1 cellular context compared by ENCODE assay signal in the genomic region with DNA sequence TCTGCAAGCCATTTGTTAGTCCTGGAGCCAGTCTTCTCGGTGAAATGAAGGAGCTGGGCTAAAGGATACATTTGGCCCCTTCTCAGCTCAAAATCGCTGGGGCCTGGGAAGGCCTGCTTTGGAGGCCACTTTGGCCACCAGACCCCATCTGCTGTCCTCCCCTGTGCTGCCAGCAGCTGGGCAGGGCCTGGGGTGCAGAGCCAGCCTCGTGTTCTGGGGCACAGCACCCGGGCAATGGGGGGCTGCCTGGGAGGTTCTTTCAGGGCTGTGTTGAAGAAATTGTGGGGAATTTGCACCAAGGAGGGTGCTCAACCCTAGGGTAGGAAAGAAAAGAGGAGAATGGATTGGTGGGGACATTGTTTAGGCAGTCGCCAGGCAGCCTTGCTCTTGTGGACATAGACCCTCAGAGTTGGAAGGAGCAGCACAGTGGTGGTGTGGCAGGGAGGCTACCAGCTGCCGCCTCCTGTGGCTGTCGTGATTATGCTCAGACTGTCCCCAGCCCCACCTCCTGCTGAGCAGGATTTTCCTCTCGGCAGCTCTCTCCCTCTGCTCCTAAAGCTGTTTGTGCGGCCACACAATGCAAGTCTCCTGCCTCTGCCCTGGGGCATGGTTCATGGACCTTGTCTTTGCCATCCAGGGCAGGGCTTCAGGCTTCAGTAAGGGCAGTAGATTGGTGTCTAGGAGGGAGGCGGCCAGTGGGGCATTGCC.
TF ChIP-seq lines count a peak whose summit lies in the region.

No MANE protein-coding gene starts in this region.

TF ChIP-seq in WTC11, 78 proteins besides CTCF, POLR2A, EP300 and RAD21 (continued from another document):
- TF ChIP-seq, protein P1, sequence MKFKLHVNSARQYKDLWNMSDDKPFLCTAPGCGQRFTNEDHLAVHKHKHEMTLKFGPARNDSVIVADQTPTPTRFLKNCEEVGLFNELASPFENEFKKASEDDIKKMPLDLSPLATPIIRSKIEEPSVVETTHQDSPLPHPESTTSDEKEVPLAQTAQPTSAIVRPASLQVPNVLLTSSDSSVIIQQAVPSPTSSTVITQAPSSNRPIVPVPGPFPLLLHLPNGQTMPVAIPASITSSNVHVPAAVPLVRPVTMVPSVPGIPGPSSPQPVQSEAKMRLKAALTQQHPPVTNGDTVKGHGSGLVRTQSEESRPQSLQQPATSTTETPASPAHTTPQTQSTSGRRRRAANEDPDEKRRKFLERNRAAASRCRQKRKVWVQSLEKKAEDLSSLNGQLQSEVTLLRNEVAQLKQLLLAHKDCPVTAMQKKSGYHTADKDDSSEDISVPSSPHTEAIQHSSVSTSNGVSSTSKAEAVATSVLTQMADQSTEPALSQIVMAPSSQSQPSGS (CRISPR knock-in tag; IDR thresholded peaks at IDR 0.05; ENCODE audit: borderline replicate concordance, low read depth) = no peak
- TF ChIP-seq IRF2 (CRISPR knock-in tag; IDR thresholded peaks at IDR 0.05; ENCODE audit: borderline replicate concordance, low read depth) (no peak), CREB1 (CRISPR knock-in tag; IDR thresholded peaks at IDR 0.05) (no peak), NFYB (CRISPR knock-in tag; conservative IDR thresholded peaks at IDR 0.05; ENCODE audit: low read depth) (no peak), SP1 (CRISPR knock-in tag; conservative IDR thresholded peaks at IDR 0.05) (no peak), TEAD4 (CRISPR knock-in tag; IDR thresholded peaks at IDR 0.05) (no peak)
- TF ChIP-seq, protein P2, sequence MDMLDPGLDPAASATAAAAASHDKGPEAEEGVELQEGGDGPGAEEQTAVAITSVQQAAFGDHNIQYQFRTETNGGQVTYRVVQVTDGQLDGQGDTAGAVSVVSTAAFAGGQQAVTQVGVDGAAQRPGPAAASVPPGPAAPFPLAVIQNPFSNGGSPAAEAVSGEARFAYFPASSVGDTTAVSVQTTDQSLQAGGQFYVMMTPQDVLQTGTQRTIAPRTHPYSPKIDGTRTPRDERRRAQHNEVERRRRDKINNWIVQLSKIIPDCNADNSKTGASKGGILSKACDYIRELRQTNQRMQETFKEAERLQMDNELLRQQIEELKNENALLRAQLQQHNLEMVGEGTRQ (CRISPR knock-in tag; IDR thresholded peaks at IDR 0.05) = no peak
- TF ChIP-seq, protein P3, sequence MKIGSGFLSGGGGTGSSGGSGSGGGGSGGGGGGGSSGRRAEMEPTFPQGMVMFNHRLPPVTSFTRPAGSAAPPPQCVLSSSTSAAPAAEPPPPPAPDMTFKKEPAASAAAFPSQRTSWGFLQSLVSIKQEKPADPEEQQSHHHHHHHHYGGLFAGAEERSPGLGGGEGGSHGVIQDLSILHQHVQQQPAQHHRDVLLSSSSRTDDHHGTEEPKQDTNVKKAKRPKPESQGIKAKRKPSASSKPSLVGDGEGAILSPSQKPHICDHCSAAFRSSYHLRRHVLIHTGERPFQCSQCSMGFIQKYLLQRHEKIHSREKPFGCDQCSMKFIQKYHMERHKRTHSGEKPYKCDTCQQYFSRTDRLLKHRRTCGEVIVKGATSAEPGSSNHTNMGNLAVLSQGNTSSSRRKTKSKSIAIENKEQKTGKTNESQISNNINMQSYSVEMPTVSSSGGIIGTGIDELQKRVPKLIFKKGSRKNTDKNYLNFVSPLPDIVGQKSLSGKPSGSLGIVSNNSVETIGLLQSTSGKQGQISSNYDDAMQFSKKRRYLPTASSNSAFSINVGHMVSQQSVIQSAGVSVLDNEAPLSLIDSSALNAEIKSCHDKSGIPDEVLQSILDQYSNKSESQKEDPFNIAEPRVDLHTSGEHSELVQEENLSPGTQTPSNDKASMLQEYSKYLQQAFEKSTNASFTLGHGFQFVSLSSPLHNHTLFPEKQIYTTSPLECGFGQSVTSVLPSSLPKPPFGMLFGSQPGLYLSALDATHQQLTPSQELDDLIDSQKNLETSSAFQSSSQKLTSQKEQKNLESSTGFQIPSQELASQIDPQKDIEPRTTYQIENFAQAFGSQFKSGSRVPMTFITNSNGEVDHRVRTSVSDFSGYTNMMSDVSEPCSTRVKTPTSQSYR (CRISPR knock-in tag; IDR thresholded peaks at IDR 0.05) = no peak
- TF ChIP-seq, protein P4, sequence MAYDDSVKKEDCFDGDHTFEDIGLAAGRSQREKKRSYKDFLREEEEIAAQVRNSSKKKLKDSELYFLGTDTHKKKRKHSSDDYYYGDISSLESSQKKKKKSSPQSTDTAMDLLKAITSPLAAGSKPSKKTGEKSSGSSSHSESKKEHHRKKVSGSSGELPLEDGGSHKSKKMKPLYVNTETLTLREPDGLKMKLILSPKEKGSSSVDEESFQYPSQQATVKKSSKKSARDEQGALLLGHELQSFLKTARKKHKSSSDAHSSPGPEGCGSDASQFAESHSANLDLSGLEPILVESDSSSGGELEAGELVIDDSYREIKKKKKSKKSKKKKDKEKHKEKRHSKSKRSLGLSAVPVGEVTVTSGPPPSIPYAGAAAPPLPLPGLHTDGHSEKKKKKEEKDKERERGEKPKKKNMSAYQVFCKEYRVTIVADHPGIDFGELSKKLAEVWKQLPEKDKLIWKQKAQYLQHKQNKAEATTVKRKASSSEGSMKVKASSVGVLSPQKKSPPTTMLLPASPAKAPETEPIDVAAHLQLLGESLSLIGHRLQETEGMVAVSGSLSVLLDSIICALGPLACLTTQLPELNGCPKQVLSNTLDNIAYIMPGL (CRISPR knock-in tag; IDR thresholded peaks at IDR 0.05) = no peak
